In the genomic region with DNA sequence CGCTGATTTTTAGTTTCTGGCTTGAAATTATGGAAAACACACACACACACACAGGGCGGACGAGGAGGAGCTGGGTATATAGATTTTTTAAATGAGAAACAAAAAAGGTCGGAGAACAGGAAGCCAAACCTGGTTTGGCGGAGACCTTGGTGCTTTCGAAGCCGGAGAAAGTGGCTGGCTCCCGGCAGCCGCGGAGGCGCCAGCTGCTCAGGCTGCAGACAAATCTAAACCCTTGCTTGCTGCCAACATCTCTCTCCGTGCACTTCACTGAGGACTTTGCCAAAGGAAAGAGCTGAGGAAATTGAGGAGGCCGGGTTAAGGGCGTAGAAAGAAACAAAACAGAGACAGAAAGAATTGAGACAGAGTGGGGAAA, we compare ENCODE assay signal across 8 cellular contexts. TPM values are rescaled to one million over a fixed set of nuclear protein-coding genes. Genes with fewer than 3 reads are reported as not detected.
DNase-seq lines count a peak whose midpoint lies in the region; ATAC-seq and TF ChIP-seq lines count a peak whose summit lies in the region.
"Had no signal": no experiment of that assay in that cellular context is flagged by ENCODE, and none has a peak within 500 bp of the region (broad histone marks: within the 10 kb centered on the region; RNA-seq: fewer than 3 reads in every experiment).

No MANE protein-coding gene starts in this region.

- H3K4me3 ChIP-seq in GM23248, result peak overlapping the region; percentile 92
- H3K4me3 ChIP-seq in SJSA1, result peak overlapping the region; percentile 49
- peak overlapping the region; percentile 30 for H3K4me3 ChIP-seq in fibroblast of pulmonary artery (replicated peaks; ENCODE audit: low read depth, low read length)
- H3K4me3 ChIP-seq in skeletal muscle cell (ENCODE audit: low read depth, low read length), result peak overlapping the region; percentile 53

- H3K4me2 ChIP-seq in GM23248 (ENCODE audit: unreplicated experiment), result peak overlapping the region; percentile 98

- H2AFZ ChIP-seq in GM23248, result peak overlapping the region; percentile 76

- peaks cover 65% of the 10 kb centered on the region for H3K79me2 ChIP-seq in GM23248 (ENCODE audit: insufficient read depth)

- no peaks in the 10 kb centered on the region for H3K27me3 ChIP-seq in GM23248 (replicated peaks; ENCODE audit: insufficient read depth)
- no peaks in the 10 kb centered on the region for H3K27me3 ChIP-seq in SJSA1 (replicated peaks)

- no peak for TF ChIP-seq CTCF in fibroblast of pulmonary artery (IDR thresholded peaks at IDR 0.05; ENCODE audit: low read length, missing control alignments)
- no peak for TF ChIP-seq CTCF in RWPE1 (conservative IDR thresholded peaks at IDR 0.05; ENCODE audit: low read depth)

- H3K4me1 ChIP-seq in GM23248 (ENCODE audit: insufficient read depth) (no peaks in the 10 kb centered on the region), SJSA1 (replicated peaks) (peaks cover 4% of the 10 kb centered on the region; the same call in 1 of the 2 replicates)

- peak overlapping the region; percentile 94 for H3K9ac ChIP-seq in GM23248

- peak; percentile 84 for DNase-seq in GM23248
- peak in 1 of 2 experiments; percentile 37 for DNase-seq in SJSA1 (ENCODE audit: low read depth in 1 of 2, low spot score in 2 of 2)
- peak; percentile 35 for DNase-seq in fibroblast of pulmonary artery (ENCODE audit: low read depth)
- DNase-seq in skeletal muscle cell (ENCODE audit: low read depth), result no peak
- DNase-seq in RWPE1 (ENCODE audit: low spot score), result no peak
- DNase-seq in superior temporal gyrus (ENCODE audit: extremely low spot score), result no peak
- DNase-seq: OCI-M1 had no signal

- H3K27ac ChIP-seq in GM23248, result peak overlapping the region; percentile 96
- no peak overlapping the region for H3K27ac ChIP-seq in SJSA1
- no peak overlapping the region for H3K27ac ChIP-seq in RWPE1

- CTCF ChIA-PET in RWPE1 (lab: Yijun Ruan, JAX), result interaction anchor here (1.1 kb wide), 1 partner anchor 18 kb away, joined by 6 read pairs; no protein-coding TSS in a partner anchor

- WGBS in GM23248 (ENCODE audit: low coverage in 1 of 2, low lambda C conversion rate in 2 of 2, missing lambda C conversion rate in 2 of 2), 2 experiments, result 2% methylated on average over 14 of the region's 14 CpGs

- no peaks in the 10 kb centered on the region for H3K9me2 ChIP-seq in GM23248 (ENCODE audit: insufficient read depth)

- no peaks in the 10 kb centered on the region for H4K20me1 ChIP-seq in GM23248 (ENCODE audit: insufficient read depth)

- H3K9me3 ChIP-seq in GM23248 (ENCODE audit: low read depth), result no peaks in the 10 kb centered on the region
- no peaks in the 10 kb centered on the region for H3K9me3 ChIP-seq in SJSA1 (replicated peaks)

- in situ Hi-C loops in GM23248 (cut with MboI), result no loop called here

- POLR2A ChIA-PET in RWPE1 (lab: Yijun Ruan, JAX; ENCODE audit: low non-redundant PET), result no interaction called here

- 0 out of 2 replicates have a peak, but pooled peaks cover 4% of the 10 kb centered on the region for H3K36me3 ChIP-seq in GM23248 (ENCODE audit: low read depth)
- peaks cover 26% of the 10 kb centered on the region for H3K36me3 ChIP-seq in SJSA1

- H3F3A ChIP-seq in GM23248 (ENCODE audit: insufficient read depth), result peaks cover 16% of the 10 kb centered on the region

- ATAC-seq in HG02938 (IDR thresholded peaks at IDR 0.05; ENCODE audit: unreplicated experiment), result no peak

RNA-seq across cellular contexts. Expression of gene ZIC1, which starts 2.1 kb away (rescaled TPM):
- total RNA-seq in GM23248 (2014; rRNA removed; shearing (Covaris generic)), result 18.2 and 25.5 TPM in 2 replicates
- polyA plus RNA-seq in GM23248 (2016; fragmentation: Nextera tagmentation; extraction: Ambion mirVana), result 14.0 and 15.5 TPM in 2 replicates
- 7.1 and 10.9 TPM in 2 replicates for total RNA-seq in SJSA1 (2014; rRNA removed; shearing (Covaris generic))

RNA-seq across cellular contexts. Expression of gene ZIC4, which starts 4.9 kb away (rescaled TPM):
- total RNA-seq in GM23248 (2014; rRNA removed; shearing (Covaris generic)), result 1.6 and 7.0 TPM in 2 replicates
- 4.3 and 6.3 TPM in 2 replicates for polyA plus RNA-seq in GM23248 (2016; fragmentation: Nextera tagmentation; extraction: Ambion mirVana)
- 1.5 TPM in 1 of 2 replicates, not detected in the other for total RNA-seq in SJSA1 (2014; rRNA removed; shearing (Covaris generic))

Comparison
In these comparisons a context has a peak if more than half of its experiments do, and no peak if none do; other contexts are left out.
1. DNase-seq: peak in GM23248 (single experiment) and fibroblast of pulmonary artery (single experiment); none in skeletal muscle cell (single experiment), RWPE1 (single experiment) and superior temporal gyrus (single experiment).
2. H3K4me3 ChIP-seq: peak in every context shown above with its lines; median percentile 92 in GM23248; 53 in skeletal muscle cell; 49 in SJSA1; 30 in fibroblast of pulmonary artery.